ENCODE assay signal across 35 cellular contexts in the genomic region with DNA sequence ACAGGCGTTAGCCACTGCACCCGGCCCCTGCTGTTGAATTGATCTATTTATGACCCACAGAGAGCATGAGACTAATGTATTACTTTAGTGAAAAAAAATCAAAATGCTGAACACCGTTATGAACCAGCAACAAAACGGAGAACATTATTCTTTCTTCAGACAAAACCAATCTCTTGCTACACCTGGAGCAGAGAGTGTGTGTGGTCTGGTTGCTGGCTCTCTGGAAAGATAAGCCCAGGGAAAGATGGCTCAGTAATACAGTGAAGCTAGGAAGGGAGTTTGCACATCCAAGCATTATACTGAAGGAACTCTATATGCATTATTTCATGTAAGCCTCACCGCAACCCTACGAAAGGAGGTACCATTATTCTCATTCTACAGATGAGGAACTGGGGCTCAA.
"Had no signal": no experiment of that assay in that cellular context is flagged by ENCODE, and none has a peak within 500 bp of the region (broad histone marks: within the 10 kb centered on the region; RNA-seq: fewer than 3 reads in every experiment).

No MANE protein-coding gene starts in this region.

- H3K4me3 ChIP-seq: MG63 had no signal

- DNase-seq: Karpas-422, Kasumi-1, MG63, MM.1S, MV-4-11, NCI-H1048, NCI-H1092, NCI-H1092 treated with DMSO at 0.1 percent for 48 hours, NCI-H1105, NCI-H1105 treated with DMSO at 0.1 percent for 48 hours, NCI-H1417, NCI-H1417 treated with DMSO at 0.1 percent for 48 hours, NCI-H1436, NCI-H1436 treated with DMSO at 0.1 percent for 48 hours, NCI-H146, NCI-H1694, NCI-H187, NCI-H187 treated with DMSO at 0.1 percent for 48 hours, NCI-H1930, NCI-H2029, NCI-H2029 treated with DMSO at 0.1 percent for 48 hours, NCI-H2081, NCI-H2081 treated with DMSO at 0.1 percent for 48 hours, NCI-H2107, NCI-H2171, NCI-H2171 treated with DMSO at 0.1 percent for 48 hours, NCI-H2227 treated with DMSO at 0.1 percent for 48 hours, NCI-H226, NCI-H345, NCI-H446, NCI-H446 treated with DMSO at 0.1 percent for 48 hours, NCI-H510A, NCI-H510A treated with DMSO at 0.1 percent for 48 hours, NCI-H524, NCI-H524 treated with DMSO at 0.1 percent for 48 hours had no signal

- H3K9me3 ChIP-seq: MG63 had no signal

- H3K36me3 ChIP-seq: MG63 had no signal

- H3K27me3 ChIP-seq: MG63 had no signal
